8 cellular contexts compared by ENCODE assay signal in genomic region chr2:157874997-157875719, GRCh38. TPM values are rescaled to one million over a fixed set of nuclear protein-coding genes. Genes with fewer than 3 reads are reported as not detected.
DNase-seq lines count a peak whose midpoint lies in the region; ATAC-seq and TF ChIP-seq lines count a peak whose summit lies in the region.

No MANE protein-coding gene starts in this region.

- H3K4me3 ChIP-seq in right cardiac atrium (ENCODE audit: low read length) = peak overlapping the region; percentile 94
- H3K4me3 ChIP-seq in psoas muscle = peak overlapping the region; percentile 88

- ATAC-seq in right cardiac atrium (peak; percentile 7 to 39), psoas muscle (peak in 2 of 4 donors; percentile 11 to 12), GM19452 (IDR thresholded peaks at IDR 0.05; ENCODE audit: unreplicated experiment) (no peak)

- H3K27me3 ChIP-seq in right cardiac atrium (ENCODE audit: control insufficient read depth, insufficient read depth) = no peaks in the 10 kb centered on the region
- H3K27me3 ChIP-seq in psoas muscle (ENCODE audit: insufficient read depth in 3 of 3, low read length in 2 of 3) = no peaks in the 10 kb centered on the region

- DNase-seq in NCI-H2196 (lab: John Stamatoyannopoulos, UW; ENCODE audit: unreplicated experiment) = peak; percentile 34
- no peak for DNase-seq in NCI-H2196 treated with DMSO at 0.1 percent for 48 hours (lab: John Stamatoyannopoulos, UW; ENCODE audit: unreplicated experiment)
- peak; percentile 21 for DNase-seq in NCI-H526 treated with DMSO at 0.1 percent for 48 hours (lab: John Stamatoyannopoulos, UW)
- DNase-seq in right cardiac atrium = peak; percentile 43 to 68 (median 65)
- DNase-seq in psoas muscle = peak; percentile 45 to 77
- DNase-seq in iPS-NIHi11 (ENCODE audit: low spot score) = no peak

- intact Hi-C loops in right cardiac atrium (cut with DNase I) = loop anchor here (5.0 to 10.0 kb wide), 3 partner anchors 88 to 93 kb away; no protein-coding TSS in a partner anchor
- intact Hi-C loops in psoas muscle (cut with DNase I) = loop anchor here (2.0 to 10.0 kb wide), 3 partner anchors 36 to 880 kb away; no protein-coding TSS in a partner anchor

- TF ChIP-seq CTCF in psoas muscle (IDR thresholded peaks at IDR 0.05) = no peak

- H3K4me1 ChIP-seq in right cardiac atrium (ENCODE audit: control insufficient read depth, insufficient read depth, low read length) = peaks cover 7% of the 10 kb centered on the region
- H3K4me1 ChIP-seq in psoas muscle = peaks cover 53% of the 10 kb centered on the region

- H3K9me3 ChIP-seq in right cardiac atrium (ENCODE audit: control insufficient read depth, low read length) = no peaks in the 10 kb centered on the region
- H3K9me3 ChIP-seq in psoas muscle = no peaks in the 10 kb centered on the region

- H3K27ac ChIP-seq in angular gyrus (ENCODE audit: low read depth, low read length) (peak overlapping the region; percentile 52), right cardiac atrium (ENCODE audit: low read length) (peak overlapping the region; percentile 98), psoas muscle (peak overlapping the region; percentile 97)

- WGBS in right cardiac atrium = 1% methylated on average over 25 of the region's 25 CpGs
- WGBS in psoas muscle, 3 donors = 0 to 1% (median 0%) methylated on average over 21 to 25 of the region's 25 CpGs

- no peaks in the 10 kb centered on the region for H3K36me3 ChIP-seq in psoas muscle (ENCODE audit: insufficient read depth in 1 of 2, low read depth in 1 of 2)

RNA-seq across cellular contexts. Expression of gene ACVR1, which starts 1.0 kb away (rescaled TPM):
- total RNA-seq in right cardiac atrium (10 to 100 TPM; 41.9 to 59.3 (median 50.5) TPM), psoas muscle (10 to 100 TPM; 23.6 to 28.0 (median 25.4) TPM)
- polyA plus RNA-seq in right cardiac atrium (20.6 TPM), psoas muscle (10 to 100 TPM in 2 of 3 donors, 1 to 10 TPM in 1; 9.5 to 24.1 (median 14.9) TPM)

Comparison
In these comparisons a context has a peak if more than half of its experiments do, and no peak if none do; other contexts are left out.
1. DNase-seq: peak in NCI-H2196 (single experiment), NCI-H526 treated with DMSO at 0.1 percent for 48 hours (single experiment), right cardiac atrium (3 of 3) and psoas muscle (2 of 2); none in NCI-H2196 treated with DMSO at 0.1 percent for 48 hours (single experiment) and iPS-NIHi11 (single experiment).
2. Peak in every context shown above with its lines, with median percentiles within 50 percentile points of each other: H3K27ac ChIP-seq.